In genomic region chr7:157613575-157614322, GRCh38 we compare ENCODE assay signal across 10 cellular contexts.
A peak's percentile ranks its signal among the peaks of the same experiment; 100 is the strongest.
DNase-seq lines count a peak whose midpoint lies in the region; ATAC-seq and TF ChIP-seq lines count a peak whose summit lies in the region.
"Had no signal": no experiment of that assay in that cellular context is flagged by ENCODE, and none has a peak within 500 bp of the region (broad histone marks: within the 10 kb centered on the region; RNA-seq: fewer than 3 reads in every experiment).

No MANE protein-coding gene starts in this region.

- DNase-seq in CD8-positive, alpha-beta T cell: no peak
- peak; percentile 33 for DNase-seq in NCI-H510A (lab: John Stamatoyannopoulos, UW)
- peak; percentile 60 for DNase-seq in cardiac septum (ENCODE audit: low spot score)
- DNase-seq in retina: peak; percentile 73
- DNase-seq in activated CD8-positive, alpha-beta memory T cell treated with anti-CD3 and anti-CD28 coated beads, Interleukin-2, amount 10 ng/mL, durations not matched to agents 7 days and 5 days: no peak
- DNase-seq in NCI-H1092 treated with DMSO at 0.1 percent for 48 hours (lab: John Stamatoyannopoulos, UW): no peak
- DNase-seq in NCI-H82 (lab: John Stamatoyannopoulos, UW): no peak
- DNase-seq in SKM-1 (lab: John Stamatoyannopoulos, UW; ENCODE audit: unreplicated experiment): no peak
- DNase-seq: DMS 273 treated with DMSO at 0.1 percent for 48 hours, substantia nigra had no signal

- H3K27me3 Mint-ChIP-seq in CD8-positive, alpha-beta T cell (ENCODE audit: low read depth): no peaks in the 10 kb centered on the region
- H3K27me3 Mint-ChIP-seq in activated CD8-positive, alpha-beta memory T cell treated with anti-CD3 and anti-CD28 coated beads, Interleukin-2, amount 10 ng/mL, durations not matched to agents 7 days and 5 days: peaks cover 11% of the 10 kb centered on the region

- H3K27ac Mint-ChIP-seq in CD8-positive, alpha-beta T cell: peak overlapping the region; percentile 16
- H3K27ac Mint-ChIP-seq in activated CD8-positive, alpha-beta memory T cell treated with anti-CD3 and anti-CD28 coated beads, Interleukin-2, amount 10 ng/mL, durations not matched to agents 7 days and 5 days: no peak overlapping the region

- no peaks in the 10 kb centered on the region for H3K27me3 ChIP-seq in CD8-positive, alpha-beta T cell (ENCODE audit: insufficient read depth, low read length)

- H3K4me1 ChIP-seq in CD8-positive, alpha-beta T cell (ENCODE audit: insufficient read depth, low read length): peaks cover 19% of the 10 kb centered on the region

- intact Hi-C loops in CD8-positive, alpha-beta T cell (cut with DNase I, micrococcal nuclease): loop anchor here (1.0 to 10.0 kb wide), 4 partner anchors 9 to 179 kb away; no protein-coding TSS in a partner anchor
- intact Hi-C loops in cardiac septum (cut with DNase I): no loop called here

- H3K36me3 Mint-ChIP-seq in CD8-positive, alpha-beta T cell: no peaks in the 10 kb centered on the region
- H3K36me3 Mint-ChIP-seq in activated CD8-positive, alpha-beta memory T cell treated with anti-CD3 and anti-CD28 coated beads, Interleukin-2, amount 10 ng/mL, durations not matched to agents 7 days and 5 days: no peaks in the 10 kb centered on the region

- no peaks in the 10 kb centered on the region for H3K36me3 ChIP-seq in CD8-positive, alpha-beta T cell (ENCODE audit: insufficient read depth, low read length)

- H3K9me3 ChIP-seq in CD8-positive, alpha-beta T cell (ENCODE audit: low read length): no peaks in the 10 kb centered on the region

- POLR2A ChIA-PET in CD8-positive, alpha-beta T cell (lab: Charles Lee): interaction anchor here (1.1 to 1.2 kb wide), 2 partner anchors 14 to 110 kb away, joined by 3 to 4 read pairs; no protein-coding TSS in a partner anchor

- no peaks in the 10 kb centered on the region for H3K9me3 Mint-ChIP-seq in CD8-positive, alpha-beta T cell
- H3K9me3 Mint-ChIP-seq in activated CD8-positive, alpha-beta memory T cell treated with anti-CD3 and anti-CD28 coated beads, Interleukin-2, amount 10 ng/mL, durations not matched to agents 7 days and 5 days (ENCODE audit: low read depth): no peaks in the 10 kb centered on the region

- no peak overlapping the region for H3K4me3 ChIP-seq in CD8-positive, alpha-beta T cell (ENCODE audit: low read depth, low read length)

- no peak for TF ChIP-seq CTCF in CD8-positive, alpha-beta T cell (IDR thresholded peaks at IDR 0.05)

- ATAC-seq in CD8-positive, alpha-beta T cell: no peak
- no peak for ATAC-seq in activated CD8-positive, alpha-beta memory T cell treated with anti-CD3 and anti-CD28 coated beads, Interleukin-2, amount 10 ng/mL, durations not matched to agents 7 days and 5 days

- H3K4me1 Mint-ChIP-seq in CD8-positive, alpha-beta T cell (ENCODE audit: low read depth): peaks cover 20% of the 10 kb centered on the region
- H3K4me1 Mint-ChIP-seq in activated CD8-positive, alpha-beta memory T cell treated with anti-CD3 and anti-CD28 coated beads, Interleukin-2, amount 10 ng/mL, durations not matched to agents 7 days and 5 days: peaks cover 6% of the 10 kb centered on the region

- H3K4me3 Mint-ChIP-seq in CD8-positive, alpha-beta T cell: peak overlapping the region; percentile 39
- H3K4me3 Mint-ChIP-seq in activated CD8-positive, alpha-beta memory T cell treated with anti-CD3 and anti-CD28 coated beads, Interleukin-2, amount 10 ng/mL, durations not matched to agents 7 days and 5 days: no peak overlapping the region

- H3K27ac ChIP-seq in CD8-positive, alpha-beta T cell (ENCODE audit: low read depth, low read length): no peak overlapping the region

- CTCF ChIA-PET in CD8-positive, alpha-beta T cell (lab: Charles Lee): interaction anchor here (0.7 to 1.3 kb wide), 4 partner anchors 13 to 179 kb away, joined by 3 to 6 read pairs (median 4); no protein-coding TSS in a partner anchor
- CTCF ChIA-PET in activated CD8-positive, alpha-beta memory T cell treated with anti-CD3 and anti-CD28 coated beads, Interleukin-2, amount 10 ng/mL, durations not matched to agents 7 days and 5 days (lab: Charles Lee): interaction anchor here (1.2 to 1.5 kb wide), 3 partner anchors 38 to 227 kb away, joined by 3 to 6 read pairs (median 4); no protein-coding TSS in a partner anchor

Comparison
In these comparisons a context has a peak if more than half of its experiments do, and no peak if none do; other contexts are left out.
1. DNase-seq: peak in NCI-H510A (single experiment), cardiac septum (single experiment) and retina (single experiment); none in CD8-positive, alpha-beta T cell (0 of 7), activated CD8-positive, alpha-beta memory T cell treated with anti-CD3 and anti-CD28 coated beads, Interleukin-2, amount 10 ng/mL, durations not matched to agents 7 days and 5 days (single experiment), NCI-H1092 treated with DMSO at 0.1 percent for 48 hours (single experiment), NCI-H82 (single experiment) and SKM-1 (single experiment).